In the genomic region with DNA sequence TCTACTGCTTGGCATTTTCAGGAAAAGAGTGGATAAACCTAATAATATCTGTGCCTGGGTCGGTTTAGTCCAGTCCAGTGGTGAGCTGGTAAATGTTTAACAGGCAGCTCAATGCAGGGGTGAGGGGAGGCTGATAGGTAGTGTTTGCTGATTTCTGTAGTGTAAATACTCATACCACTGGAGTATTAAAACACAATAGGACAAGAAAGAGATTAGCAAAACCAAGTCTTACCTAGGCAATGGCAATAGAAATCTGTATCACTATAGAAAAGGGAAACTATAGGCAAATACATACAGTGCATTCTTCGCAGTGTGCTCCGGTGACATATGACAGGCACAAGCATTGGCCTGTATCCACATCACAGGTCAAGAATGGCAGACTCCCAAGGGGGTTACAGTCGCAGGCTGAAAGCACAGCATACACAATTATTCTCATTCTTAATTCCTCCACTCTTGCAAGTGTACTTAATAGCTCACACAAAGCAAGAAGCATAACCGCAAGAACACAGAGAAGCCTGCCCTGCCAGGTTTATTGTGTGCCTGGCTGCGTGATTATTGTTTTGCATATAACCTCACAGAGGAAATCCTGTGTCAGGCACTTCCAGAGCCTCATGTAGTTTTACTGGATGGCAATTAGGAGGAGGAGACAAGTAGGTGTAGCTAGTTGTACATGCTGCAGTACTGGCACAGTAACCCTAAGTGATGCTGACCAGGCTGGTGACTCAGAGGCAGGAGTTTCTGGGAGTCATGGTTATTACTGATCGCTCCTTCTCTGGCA, we compare ENCODE assay signal across 9 cellular contexts. TPM values are rescaled to one million over a fixed set of nuclear protein-coding genes. Genes with fewer than 3 reads are reported as not detected.
DNase-seq lines count a peak whose midpoint lies in the region; ATAC-seq, FAIRE-seq and TF ChIP-seq lines count a peak whose summit lies in the region.
"Had no signal": no experiment of that assay in that cellular context is flagged by ENCODE, and none has a peak within 500 bp of the region (broad histone marks: within the 10 kb centered on the region; RNA-seq: fewer than 3 reads in every experiment).

No MANE protein-coding gene starts in this region.

- in situ Hi-C loops in HepG2 (cut with HindIII; ENCODE audit: extremely low pct_ligation_motif_present, low pct_unique_long_range_greater_than_20kb), result no loop called here

- peaks cover 7% of the 10 kb centered on the region for H3K27me3 Mint-ChIP-seq in activated CD4-positive, alpha-beta memory T cell treated with anti-CD3 and anti-CD28 coated beads for 36 hours

- H3K27me3 ChIP-seq in HepG2 (ENCODE audit: control insufficient read depth in 1 of 2, insufficient read depth in 2 of 2, low read length in 2 of 2), result no peaks in the 10 kb centered on the region
- no peaks in the 10 kb centered on the region for H3K27me3 ChIP-seq in aorta (ENCODE audit: control insufficient read depth in 1 of 2, insufficient read depth in 2 of 2, low read length in 1 of 2)

- no peaks in the 10 kb centered on the region for H3K79me2 ChIP-seq in HepG2 (ENCODE audit: insufficient read depth, low read length)

- no peak overlapping the region for H3K4me3 Mint-ChIP-seq in activated CD4-positive, alpha-beta memory T cell treated with anti-CD3 and anti-CD28 coated beads for 36 hours

- CTCF ChIA-PET in HepG2 (lab: Yijun Ruan, JAX; ENCODE audit: low intra/inter-chr PET ratio, low total read pairs), result no interaction called here
- CTCF ChIA-PET in activated CD4-positive, alpha-beta memory T cell treated with anti-CD3 and anti-CD28 coated beads for 36 hours (lab: Charles Lee), result no interaction called here

- TF ChIP-seq EP300 in HepG2 (IDR thresholded peaks at IDR 0.05; ENCODE audit: low read depth in 2 of 2, low read length in 2 of 2), result peak in 1 of 2 experiments; percentile 56; a peak in 2 of 4 replicates
- TF ChIP-seq EP300 in HepG2 (CRISPR knock-in tag; IDR thresholded peaks at IDR 0.05; ENCODE audit: borderline replicate concordance), result no peak

- 4% methylated on average over 7 of the region's 7 CpGs for WGBS in HepG2 (ENCODE audit: low lambda C conversion rate)
- 15 to 16% methylated on average over 7 of the region's 7 CpGs for WGBS in aorta, 2 donors

- H3K4me3 ChIP-seq in HepG2 (replicated peaks in 1 of 3; ENCODE audit: insufficient read depth in 1 of 3, low read depth in 2 of 3, low read length in 3 of 3), result peak overlapping the region in 1 of 3 experiments; percentile 24; a peak in 1 of 6 replicates
- no peak overlapping the region for H3K4me3 ChIP-seq in aorta (ENCODE audit: low read length in 2 of 2)
- H3K4me3 ChIP-seq: dorsolateral prefrontal cortex had no signal

- H3K4me2 ChIP-seq in HepG2 (ENCODE audit: low read depth, low read length), result peak overlapping the region; percentile 67

- DNase-seq in COLO668 (lab: John Stamatoyannopoulos, UW; ENCODE audit: unreplicated experiment) (peak; percentile 75), HPDE6-E6E7 (ENCODE audit: extremely low spot score) (peak; percentile 79), astrocyte of the hippocampus (ENCODE audit: low read depth, low spot score) (peak; percentile 90), HepG2 (ENCODE audit: low spot score) (peak; percentile 88), aorta (peak in 1 of 2 donors; percentile 59), OCI-M1 (lab: John Stamatoyannopoulos, UW) (no peak)
- DNase-seq in activated CD4-positive, alpha-beta memory T cell treated with anti-CD3 and anti-CD28 coated beads for 36 hours, result no peak

- FAIRE-seq in HepG2 (lab: Jason Lieb, UNC), result peak; percentile 57

- no peaks in the 10 kb centered on the region for H3K9me3 Mint-ChIP-seq in activated CD4-positive, alpha-beta memory T cell treated with anti-CD3 and anti-CD28 coated beads for 36 hours

- H3K27ac ChIP-seq in HepG2 (ENCODE audit: extremely low read length, insufficient read depth, low read length) (no peak overlapping the region), aorta (ENCODE audit: low read depth in 1 of 2, low read length in 2 of 2) (no peak overlapping the region)
- H3K27ac ChIP-seq: dorsolateral prefrontal cortex had no signal

- H4K20me1 ChIP-seq in HepG2 (ENCODE audit: insufficient read depth, low read length), result no peaks in the 10 kb centered on the region

- H2AFZ ChIP-seq in HepG2 (ENCODE audit: low read length), result no peak overlapping the region

- no peaks in the 10 kb centered on the region for H3K36me3 ChIP-seq in HepG2 (replicated peaks in 1 of 2; ENCODE audit: control insufficient read depth in 1 of 2, insufficient read depth in 2 of 2, low read length in 2 of 2)
- no peaks in the 10 kb centered on the region for H3K36me3 ChIP-seq in aorta (ENCODE audit: control insufficient read depth in 1 of 2, insufficient read depth in 2 of 2, low read length in 1 of 2)

- ATAC-seq in HepG2 (peak; percentile 96), aorta (ENCODE audit: low FRiP score) (peak; percentile 70), GM18873 (IDR thresholded peaks at IDR 0.05; ENCODE audit: low FRiP score, unreplicated experiment) (no peak)

- no peak for TF ChIP-seq RAD21 in HepG2 (CRISPR knock-in tag; IDR thresholded peaks at IDR 0.05)

- H3K4me1 Mint-ChIP-seq in activated CD4-positive, alpha-beta memory T cell treated with anti-CD3 and anti-CD28 coated beads for 36 hours (ENCODE audit: low read depth), result no peaks in the 10 kb centered on the region

- no peak for TF ChIP-seq POLR2A in HepG2 (IDR thresholded peaks at IDR 0.05; ENCODE audit: insufficient read depth in 1 of 2, low read depth in 2 of 2, low read length in 2 of 2)

- H3K4me1 ChIP-seq in HepG2 (ENCODE audit: insufficient read depth, low read length) (peaks cover 49% of the 10 kb centered on the region), aorta (ENCODE audit: control insufficient read depth in 1 of 2, insufficient read depth in 2 of 2, low read length in 2 of 2) (peaks cover 0 to 3% of the 10 kb centered on the region in 2 donors)

- H3K36me3 Mint-ChIP-seq in activated CD4-positive, alpha-beta memory T cell treated with anti-CD3 and anti-CD28 coated beads for 36 hours, result no peaks in the 10 kb centered on the region

- H3K9ac ChIP-seq in HepG2 (ENCODE audit: insufficient read depth, low read depth, low read length), result no peak overlapping the region

- no peak overlapping the region for H3K27ac Mint-ChIP-seq in activated CD4-positive, alpha-beta memory T cell treated with anti-CD3 and anti-CD28 coated beads for 36 hours

- TF ChIP-seq CTCF in HepG2 (CRISPR knock-in tag; IDR thresholded peaks at IDR 0.05), result no peak

- intact Hi-C loops in HepG2 (cut with micrococcal nuclease; ENCODE audit: unreplicated experiment) (loop anchor here (1.0 to 5.0 kb wide), 4 partner anchors 43 to 146 kb away; no protein-coding TSS in a partner anchor), aorta (cut with DNase I) (no loop called here)
- intact Hi-C loops in activated CD4-positive, alpha-beta memory T cell treated with anti-CD3 and anti-CD28 coated beads for 36 hours (cut with micrococcal nuclease), result no loop called here

- no TSS peak for BruUV-seq in HepG2 (replicated peaks; lab: Mats Ljungman, UMichigan)

- POLR2A ChIA-PET in HepG2 (lab: Yijun Ruan, JAX), result interaction anchor here (1.0 to 1.5 kb wide), 5 partner anchors 14 to 352 kb away, joined by 3 to 5 read pairs (median 3); partner anchors contain the start of genes CBLL1 and LAMB1
- POLR2A ChIA-PET in activated CD4-positive, alpha-beta memory T cell treated with anti-CD3 and anti-CD28 coated beads for 36 hours (lab: Charles Lee), result no interaction called here

- H3K9me3 ChIP-seq in HepG2 (ENCODE audit: low read length) (no peaks in the 10 kb centered on the region), aorta (ENCODE audit: control insufficient read depth, low read length) (no peaks in the 10 kb centered on the region)

TF ChIP-seq in HepG2, 621 proteins besides CTCF, POLR2A, EP300 and RAD21 (continues in another document):
- no peak for TF ChIP-seq DNMT1 (CRISPR knock-in tag; IDR thresholded peaks at IDR 0.05)
- no peak; the same call in 1 of the 2 replicates for TF ChIP-seq HMG20A (CRISPR knock-in tag; IDR thresholded peaks at IDR 0.05; ENCODE audit: borderline replicate concordance)
- TF ChIP-seq SUZ12 (IDR thresholded peaks at IDR 0.05; ENCODE audit: low read depth, low read length), result no peak

RNA-seq across cellular contexts. Expression of gene LAMB4, which starts 35.0 kb away (rescaled TPM):
- total RNA-seq in HepG2 (2016; rRNA removed; fragmentation: Illumina TruSeq; extraction: Trizol), result not detected in 2 replicates
- total RNA-seq in HepG2 (2016; cell fraction: cytosol; rRNA removed; fragmentation: Illumina TruSeq; extraction: Trizol; ENCODE audit: low read depth), result not detected in 2 replicates
- total RNA-seq in HepG2 (2016; cell fraction: insoluble cytoplasmic fraction; rRNA removed; fragmentation: Illumina TruSeq; extraction: Trizol), result not detected in 2 replicates
- total RNA-seq in HepG2 (2016; cell fraction: membrane; rRNA removed; fragmentation: Illumina TruSeq; extraction: Trizol), result not detected in 2 replicates
- total RNA-seq in HepG2 (2016; cell fraction: nucleus; rRNA removed; fragmentation: Illumina TruSeq; extraction: Trizol), result not detected in 2 replicates
- polyA plus RNA-seq in HepG2 (2011; rRNA removed), result 0.05 TPM in 1 of 2 replicates, not detected in the other
- 0.11 and 0.12 TPM in 2 replicates for polyA plus RNA-seq in HepG2 (2011; cell fraction: cytosol; rRNA removed)
- not detected in 2 replicates for polyA plus RNA-seq in HepG2 (2011; cell fraction: nucleus; rRNA removed)
- polyA plus RNA-seq in HepG2 (2012), result 0.05 TPM in 1 of 2 replicates, not detected in the other
- not detected in 2 replicates for polyA plus RNA-seq in HepG2 (2016; cell fraction: cytosol; fragmentation: Illumina TruSeq; extraction: Trizol; ENCODE audit: low read depth)
- not detected in 2 replicates for polyA plus RNA-seq in HepG2 (2016; cell fraction: insoluble cytoplasmic fraction; fragmentation: Illumina TruSeq; extraction: Trizol; ENCODE audit: low read depth)
- polyA plus RNA-seq in HepG2 (2016; cell fraction: membrane; fragmentation: Illumina TruSeq; extraction: Trizol; ENCODE audit: low read depth), result not detected in 2 replicates
- polyA plus RNA-seq in HepG2 (2016; cell fraction: nucleus; fragmentation: Illumina TruSeq; extraction: Trizol; ENCODE audit: insufficient read depth, low read depth), result not detected in 2 replicates
- not detected in 2 replicates for polyA minus RNA-seq in HepG2 (2011; rRNA and poly(A)+ RNA removed; ENCODE audit: low replicate concordance)
- not detected in 2 replicates for polyA minus RNA-seq in HepG2 (2011; cell fraction: cytosol; rRNA and poly(A)+ RNA removed)
- not detected in 2 replicates for polyA minus RNA-seq in HepG2 (2011; cell fraction: nucleus; rRNA and poly(A)+ RNA removed)
- total RNA-seq in aorta, result under 1 TPM in 1 of 2 donors, not detected in 1; 0.24 TPM
- not detected for polyA plus RNA-seq in aorta
- total RNA-seq in activated CD4-positive, alpha-beta memory T cell treated with anti-CD3 and anti-CD28 coated beads for 36 hours, result not detected

Comparison
In these comparisons a context has a peak if more than half of its experiments do, and no peak if none do; other contexts are left out.
1. DNase-seq: peak in COLO668 (single experiment), HPDE6-E6E7 (single experiment), astrocyte of the hippocampus (single experiment) and HepG2 (single experiment); none in OCI-M1 (single experiment) and activated CD4-positive, alpha-beta memory T cell treated with anti-CD3 and anti-CD28 coated beads for 36 hours (single experiment).